Comparison of ENCODE assay signal across 1 cellular context in the genomic region with DNA sequence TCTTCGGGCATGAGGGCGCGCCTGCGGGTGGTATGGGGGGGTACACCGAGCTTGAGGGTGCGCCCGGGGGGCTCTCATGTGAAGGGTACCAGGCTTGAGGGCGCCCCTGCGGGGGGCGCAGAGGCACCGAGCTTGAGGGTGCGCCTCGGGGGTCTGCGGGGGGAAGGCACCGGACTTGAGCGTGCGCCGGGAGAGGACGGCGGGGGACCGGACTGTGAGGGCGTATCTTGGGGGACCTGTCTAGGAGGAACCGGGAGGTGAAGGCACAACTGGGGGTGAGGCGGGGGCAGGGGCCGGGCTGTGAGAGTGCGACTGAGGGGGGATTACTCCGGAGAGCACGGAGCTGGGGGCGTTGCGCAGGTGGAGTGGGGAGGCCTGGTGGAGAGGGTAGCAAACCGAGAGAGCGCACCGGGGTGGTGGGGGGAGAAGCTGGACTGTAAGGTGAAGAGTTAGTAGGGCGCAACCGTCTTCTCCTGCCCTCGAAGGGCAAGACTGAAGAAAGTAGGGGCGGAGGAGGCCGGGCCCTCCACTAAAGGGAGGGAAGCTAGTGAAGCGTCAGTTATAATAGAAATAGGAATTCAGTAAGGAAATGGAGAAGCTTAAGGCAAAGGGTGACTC.
TF ChIP-seq lines count a peak whose summit lies in the region.

No MANE protein-coding gene starts in this region.

TF ChIP-seq in K562, 482 proteins besides CTCF, POLR2A, EP300 and RAD21:
- TF ChIP-seq, protein P1, sequence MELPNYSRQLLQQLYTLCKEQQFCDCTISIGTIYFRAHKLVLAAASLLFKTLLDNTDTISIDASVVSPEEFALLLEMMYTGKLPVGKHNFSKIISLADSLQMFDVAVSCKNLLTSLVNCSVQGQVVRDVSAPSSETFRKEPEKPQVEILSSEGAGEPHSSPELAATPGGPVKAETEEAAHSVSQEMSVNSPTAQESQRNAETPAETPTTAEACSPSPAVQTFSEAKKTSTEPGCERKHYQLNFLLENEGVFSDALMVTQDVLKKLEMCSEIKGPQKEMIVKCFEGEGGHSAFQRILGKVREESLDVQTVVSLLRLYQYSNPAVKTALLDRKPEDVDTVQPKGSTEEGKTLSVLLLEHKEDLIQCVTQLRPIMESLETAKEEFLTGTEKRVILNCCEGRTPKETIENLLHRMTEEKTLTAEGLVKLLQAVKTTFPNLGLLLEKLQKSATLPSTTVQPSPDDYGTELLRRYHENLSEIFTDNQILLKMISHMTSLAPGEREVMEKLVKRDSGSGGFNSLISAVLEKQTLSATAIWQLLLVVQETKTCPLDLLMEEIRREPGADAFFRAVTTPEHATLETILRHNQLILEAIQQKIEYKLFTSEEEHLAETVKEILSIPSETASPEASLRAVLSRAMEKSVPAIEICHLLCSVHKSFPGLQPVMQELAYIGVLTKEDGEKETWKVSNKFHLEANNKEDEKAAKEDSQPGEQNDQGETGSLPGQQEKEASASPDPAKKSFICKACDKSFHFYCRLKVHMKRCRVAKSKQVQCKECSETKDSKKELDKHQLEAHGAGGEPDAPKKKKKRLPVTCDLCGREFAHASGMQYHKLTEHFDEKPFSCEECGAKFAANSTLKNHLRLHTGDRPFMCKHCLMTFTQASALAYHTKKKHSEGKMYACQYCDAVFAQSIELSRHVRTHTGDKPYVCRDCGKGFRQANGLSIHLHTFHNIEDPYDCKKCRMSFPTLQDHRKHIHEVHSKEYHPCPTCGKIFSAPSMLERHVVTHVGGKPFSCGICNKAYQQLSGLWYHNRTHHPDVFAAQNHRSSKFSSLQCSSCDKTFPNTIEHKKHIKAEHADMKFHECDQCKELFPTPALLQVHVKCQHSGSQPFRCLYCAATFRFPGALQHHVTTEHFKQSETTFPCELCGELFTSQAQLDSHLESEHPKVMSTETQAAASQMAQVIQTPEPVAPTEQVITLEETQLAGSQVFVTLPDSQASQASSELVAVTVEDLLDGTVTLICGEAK (IDR thresholded peaks at IDR 0.05): 0 out of 2 replicates have a peak, but pooled peaks have one; percentile 12
- TF ChIP-seq, protein P1 (CRISPR knock-in tag; IDR thresholded peaks at IDR 0.05): no peak
- TF ChIP-seq ZBTB7A (IDR thresholded peaks at IDR 0.05; ENCODE audit: borderline replicate concordance, control insufficient read depth, low read depth, low read length) (0 out of 2 replicates have a peak, but pooled peaks have one; percentile 45), SRSF9 (IDR thresholded peaks at IDR 0.05; ENCODE audit: borderline replicate concordance, low read depth, low read length) (no peak), CLOCK (CRISPR knock-in tag; IDR thresholded peaks at IDR 0.05; ENCODE audit: borderline replicate concordance) (no peak), CHD1 (IDR thresholded peaks at IDR 0.05; ENCODE audit: low read length) (peak; percentile 12), EGR1 (conservative IDR thresholded peaks at IDR 0.05) (0 out of 2 replicates have a peak, but pooled peaks have one; percentile 1), BCOR (IDR thresholded peaks at IDR 0.05) (no peak), CTBP1 (IDR thresholded peaks at IDR 0.05; ENCODE audit: borderline replicate concordance) (no peak), HBP1 (CRISPR knock-in tag; IDR thresholded peaks at IDR 0.05) (no peak), CCAR2 (IDR thresholded peaks at IDR 0.05; ENCODE audit: low read depth, low read length) (no peak), ELF2 (CRISPR knock-in tag; IDR thresholded peaks at IDR 0.05) (no peak), NEUROD1 (IDR thresholded peaks at IDR 0.05; ENCODE audit: borderline replicate concordance, low read depth, low read length, partially characterized antibody) (peak; percentile 19), ZNF740 (CRISPR knock-in tag; IDR thresholded peaks at IDR 0.05) (peak; percentile 23; the same call in 1 of the 2 replicates), ZNF740 (tag; IDR thresholded peaks at IDR 0.05) (peak in 1 of 2 experiments; percentile 32; a peak in 1 of 4 replicates), TAF1 (IDR thresholded peaks at IDR 0.05; ENCODE audit: control insufficient read depth, extremely low read depth, insufficient read depth, low read length, severe bottlenecking) (peak; percentile 17), BHLHE40 (IDR thresholded peaks at IDR 0.05; ENCODE audit: low read length) (no peak), RBM22 (IDR thresholded peaks at IDR 0.05; ENCODE audit: low read depth, low read length, poor library complexity, severe bottlenecking) (no peak), HMG20B (CRISPR knock-in tag; IDR thresholded peaks at IDR 0.05) (0 out of 2 replicates have a peak, but pooled peaks have one; percentile 39), MTA2 (IDR thresholded peaks at IDR 0.05; ENCODE audit: low read depth) (0 out of 2 replicates have a peak, but pooled peaks have one; percentile 5), RBM34 (IDR thresholded peaks at IDR 0.05; ENCODE audit: borderline replicate concordance, insufficient read depth, low read length) (0 out of 2 replicates have a peak, but pooled peaks have one; percentile 1), HNRNPL (IDR thresholded peaks at IDR 0.05; ENCODE audit: low read depth, low read length) (no peak), ATF2 (CRISPR knock-in tag; IDR thresholded peaks at IDR 0.05) (no peak), ZFP30 (CRISPR knock-in tag; IDR thresholded peaks at IDR 0.05; ENCODE audit: borderline replicate concordance) (no peak), RBM14 (IDR thresholded peaks at IDR 0.05; ENCODE audit: borderline replicate concordance, insufficient read depth, low read depth, low read length) (no peak), SP1 (CRISPR knock-in tag; IDR thresholded peaks at IDR 0.05) (peak; percentile 51; the same call in 1 of the 2 replicates), FUS (optimal IDR thresholded peaks at IDR 0.05; ENCODE audit: low read depth, low read length) (no peak), ZC3H4 (CRISPR knock-in tag; IDR thresholded peaks at IDR 0.05; ENCODE audit: borderline replicate concordance) (peak; percentile 22; the same call in 1 of the 2 replicates), ZSCAN29 (IDR thresholded peaks at IDR 0.05) (0 out of 2 replicates have a peak, but pooled peaks have one; percentile 10), ETV5 (CRISPR knock-in tag; IDR thresholded peaks at IDR 0.05; ENCODE audit: low read depth) (no peak)
- TF ChIP-seq, protein P2, sequence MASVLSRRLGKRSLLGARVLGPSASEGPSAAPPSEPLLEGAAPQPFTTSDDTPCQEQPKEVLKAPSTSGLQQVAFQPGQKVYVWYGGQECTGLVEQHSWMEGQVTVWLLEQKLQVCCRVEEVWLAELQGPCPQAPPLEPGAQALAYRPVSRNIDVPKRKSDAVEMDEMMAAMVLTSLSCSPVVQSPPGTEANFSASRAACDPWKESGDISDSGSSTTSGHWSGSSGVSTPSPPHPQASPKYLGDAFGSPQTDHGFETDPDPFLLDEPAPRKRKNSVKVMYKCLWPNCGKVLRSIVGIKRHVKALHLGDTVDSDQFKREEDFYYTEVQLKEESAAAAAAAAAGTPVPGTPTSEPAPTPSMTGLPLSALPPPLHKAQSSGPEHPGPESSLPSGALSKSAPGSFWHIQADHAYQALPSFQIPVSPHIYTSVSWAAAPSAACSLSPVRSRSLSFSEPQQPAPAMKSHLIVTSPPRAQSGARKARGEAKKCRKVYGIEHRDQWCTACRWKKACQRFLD (CRISPR knock-in tag; IDR thresholded peaks at IDR 0.05): 0 out of 2 replicates have a peak, but pooled peaks have one; percentile 34
- TF ChIP-seq, protein P3, sequence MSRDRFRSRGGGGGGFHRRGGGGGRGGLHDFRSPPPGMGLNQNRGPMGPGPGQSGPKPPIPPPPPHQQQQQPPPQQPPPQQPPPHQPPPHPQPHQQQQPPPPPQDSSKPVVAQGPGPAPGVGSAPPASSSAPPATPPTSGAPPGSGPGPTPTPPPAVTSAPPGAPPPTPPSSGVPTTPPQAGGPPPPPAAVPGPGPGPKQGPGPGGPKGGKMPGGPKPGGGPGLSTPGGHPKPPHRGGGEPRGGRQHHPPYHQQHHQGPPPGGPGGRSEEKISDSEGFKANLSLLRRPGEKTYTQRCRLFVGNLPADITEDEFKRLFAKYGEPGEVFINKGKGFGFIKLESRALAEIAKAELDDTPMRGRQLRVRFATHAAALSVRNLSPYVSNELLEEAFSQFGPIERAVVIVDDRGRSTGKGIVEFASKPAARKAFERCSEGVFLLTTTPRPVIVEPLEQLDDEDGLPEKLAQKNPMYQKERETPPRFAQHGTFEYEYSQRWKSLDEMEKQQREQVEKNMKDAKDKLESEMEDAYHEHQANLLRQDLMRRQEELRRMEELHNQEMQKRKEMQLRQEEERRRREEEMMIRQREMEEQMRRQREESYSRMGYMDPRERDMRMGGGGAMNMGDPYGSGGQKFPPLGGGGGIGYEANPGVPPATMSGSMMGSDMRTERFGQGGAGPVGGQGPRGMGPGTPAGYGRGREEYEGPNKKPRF (IDR thresholded peaks at IDR 0.05; ENCODE audit: low read depth, low read length): no peak
